In the genomic region with DNA sequence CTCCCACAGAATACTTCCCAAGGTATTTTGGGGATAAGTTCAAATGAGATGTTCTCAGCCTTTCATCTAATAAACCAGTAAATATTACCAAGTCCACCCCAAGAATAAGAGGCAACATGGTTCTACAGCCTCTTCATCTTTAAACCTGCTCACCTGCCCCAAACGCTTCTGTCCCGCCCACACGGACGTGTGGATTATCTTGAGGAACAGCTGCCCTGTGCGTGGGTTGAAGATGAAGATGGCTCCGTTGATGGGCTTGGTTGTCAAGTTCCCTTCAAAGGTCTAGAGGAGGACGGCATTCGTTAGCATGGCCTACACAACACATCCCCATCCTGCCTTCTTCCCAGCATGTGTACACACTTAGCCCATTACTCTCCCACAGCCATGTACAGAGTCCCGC, we compare ENCODE assay signal across 26 cellular contexts. TPM values are rescaled to one million over a fixed set of nuclear protein-coding genes. Genes with fewer than 3 reads are reported as not detected.
"Had no signal": no experiment of that assay in that cellular context is flagged by ENCODE, and none has a peak within 500 bp of the region (broad histone marks: within the 10 kb centered on the region; RNA-seq: fewer than 3 reads in every experiment).

No MANE protein-coding gene starts in this region.

- H3K27ac Mint-ChIP-seq: nephron progenitor cell; stimulated activated naive CD8-positive, alpha-beta T cell treated with anti-CD3 and anti-CD28 coated beads, Interleukin-15, Interleukin-2, amounts not matched to agents 100 ng/mL and 50 ng/mL, for 24 hours had no signal

- H3K36me3 ChIP-seq: ovary had no signal

- ATAC-seq: gastrocnemius medialis; left cardiac atrium; left lung; naive thymus-derived CD4-positive, alpha-beta T cell; psoas muscle; right lobe of liver had no signal

- DNase-seq: dermis blood vessel endothelial cell; effector memory CD4-positive, alpha-beta T cell; erythroblast; gastrocnemius medialis; head of caudate nucleus; left cardiac atrium; left lung; mammary epithelial cell; mesendoderm; midbrain; nephron progenitor cell; occipital lobe; ovary; psoas muscle; small intestine; stimulated activated CD4-positive, alpha-beta T cell treated with anti-CD3 and anti-CD28 coated beads, Interleukin-15, amount 100 ng/mL, for 24 hours; stimulated activated CD4-positive, alpha-beta T cell treated with anti-CD3 and anti-CD28 coated beads, Interleukin-2, amount 100 ng/mL, for 48 hours; stimulated activated naive B cell treated with anti-CD40 and anti-IgM and Interleukin-4, amounts not matched to agents 10 μg/mL and 1 μg/mL and 100 μg/mL, for 72 hours; upper lobe of left lung had no signal

- H3K27ac ChIP-seq: gastrocnemius medialis, left lung, ovary, psoas muscle, right lobe of liver, thoracic aorta, tibial nerve, upper lobe of left lung had no signal

- H3K4me1 ChIP-seq: gastrocnemius medialis, left lung, psoas muscle, right lobe of liver, tibial nerve, upper lobe of left lung had no signal

- H3K9me3 ChIP-seq: gastrocnemius medialis, left lung, ovary, psoas muscle, right lobe of liver, thoracic aorta, tibial nerve, upper lobe of left lung had no signal

- FAIRE-seq: colon, small intestine, urothelium cell line had no signal

- H3K9me3 Mint-ChIP-seq: nephron progenitor cell; stimulated activated naive B cell treated with anti-CD40 and anti-IgM and Interleukin-4, amounts not matched to agents 10 μg/mL and 1 μg/mL and 100 μg/mL, for 72 hours; stimulated activated naive CD8-positive, alpha-beta T cell treated with anti-CD3 and anti-CD28 coated beads, Interleukin-15, Interleukin-2, amounts not matched to agents 100 ng/mL and 50 ng/mL, for 24 hours had no signal

- H3K4me1 Mint-ChIP-seq: nephron progenitor cell had no signal

- H3K27me3 Mint-ChIP-seq: naive thymus-derived CD4-positive, alpha-beta T cell; stimulated activated naive B cell treated with anti-CD40 and anti-IgM and Interleukin-4, amounts not matched to agents 10 μg/mL and 1 μg/mL and 100 μg/mL, for 72 hours; stimulated activated naive CD8-positive, alpha-beta T cell treated with anti-CD3 and anti-CD28 coated beads, Interleukin-15, Interleukin-2, amounts not matched to agents 100 ng/mL and 50 ng/mL, for 24 hours had no signal

- H3K4me3 Mint-ChIP-seq: naive thymus-derived CD4-positive, alpha-beta T cell; nephron progenitor cell; stimulated activated naive B cell treated with anti-CD40 and anti-IgM and Interleukin-4, amounts not matched to agents 10 μg/mL and 1 μg/mL and 100 μg/mL, for 72 hours; stimulated activated naive CD8-positive, alpha-beta T cell treated with anti-CD3 and anti-CD28 coated beads, Interleukin-15, Interleukin-2, amounts not matched to agents 100 ng/mL and 50 ng/mL, for 24 hours had no signal

- H3K27me3 ChIP-seq: gastrocnemius medialis, left lung, ovary, right lobe of liver, tibial nerve, upper lobe of left lung had no signal

- H3K4me3 ChIP-seq: gastrocnemius medialis, left lung, ovary, psoas muscle, right lobe of liver, thoracic aorta, tibial nerve, upper lobe of left lung had no signal

RNA-seq across cellular contexts. Expression of a gene that starts 52.1 kb away (rescaled TPM):
- polyA plus RNA-seq: naive thymus-derived CD4-positive, alpha-beta T cell had no signal
